ENCODE assay signal across 8 cellular contexts in the genomic region with DNA sequence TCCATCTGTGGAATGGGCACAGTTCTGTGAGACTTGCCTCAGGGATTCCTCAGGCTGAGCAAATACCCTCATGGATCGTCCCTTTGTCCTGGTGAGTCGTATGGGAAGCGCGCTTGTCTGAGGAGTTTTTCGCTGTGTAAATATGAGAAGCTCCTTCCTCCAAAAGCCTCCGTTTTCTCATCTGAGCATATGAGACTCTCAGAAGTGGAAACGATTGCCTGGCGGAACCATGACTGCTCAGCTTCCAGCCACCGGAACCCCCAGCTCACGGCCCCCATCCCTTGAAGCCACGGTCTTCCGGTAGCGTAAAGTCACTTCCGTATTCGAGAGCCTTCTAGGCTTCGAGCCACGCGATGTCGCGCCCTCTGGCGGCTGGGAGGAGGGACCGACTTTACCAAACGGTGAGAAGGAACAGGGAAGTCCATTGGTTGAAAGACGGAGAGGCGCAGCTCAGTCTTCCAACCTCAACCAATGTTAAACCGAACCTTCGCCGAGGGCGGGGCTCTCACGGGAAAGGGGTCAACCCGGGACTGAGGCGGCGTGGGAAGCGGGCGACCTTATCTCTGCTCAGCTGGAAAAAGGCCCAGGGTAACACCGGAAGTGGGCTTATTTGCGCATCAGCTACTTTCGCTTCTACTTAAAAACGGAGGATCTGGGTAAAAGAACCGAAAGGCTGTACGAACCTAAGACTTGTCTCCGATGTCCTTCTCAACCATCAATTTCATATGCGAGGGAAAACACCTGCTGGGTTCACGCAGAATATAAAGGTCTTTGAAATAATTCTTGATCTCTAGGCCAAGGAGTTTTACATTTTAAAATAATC. TPM values are rescaled to one million over a fixed set of nuclear protein-coding genes. Genes with fewer than 3 reads are reported as not detected.
DNase-seq lines count a peak whose midpoint lies in the region; ATAC-seq and TF ChIP-seq lines count a peak whose summit lies in the region.

No MANE protein-coding gene starts in this region.

- TF ChIP-seq POLR2A in right lobe of liver (IDR thresholded peaks at IDR 0.05), result peak; percentile 69

- 0% methylated on average over 37 of the region's 44 CpGs for WGBS in right lobe of liver (ENCODE audit: insufficient coverage, low coverage, low lambda C conversion rate, missing lambda C conversion rate)

- intact Hi-C loops in CD4-positive, alpha-beta memory T cell (cut with micrococcal nuclease), result loop anchor here (1.0 to 5.0 kb wide), 8 partner anchors 28 to 475 kb away; partner anchors contain the start of genes AZIN2, RBBP4, S100PBP and YARS1
- intact Hi-C loops in activated CD4-positive, alpha-beta memory T cell treated with anti-CD3 and anti-CD28 coated beads for 36 hours (cut with micrococcal nuclease), result loop anchor here (1.0 to 5.0 kb wide), 8 partner anchors 28 to 330 kb away; partner anchors contain the start of genes AZIN2, S100PBP and YARS1
- intact Hi-C loops in dorsolateral prefrontal cortex (cut with DNase I) (loop anchor here (5.0 kb wide), 2 partner anchors 130 to 345 kb away; partner anchors contain the start of genes ZSCAN20 (in 2 of the 2) and ZNF362 (in 1 of the 2)), right lobe of liver (cut with DNase I) (no loop called here)

- POLR2A ChIA-PET in CD4-positive, alpha-beta memory T cell (lab: Charles Lee; ENCODE audit: partially characterized antibody), result interaction anchor here (0.6 to 3.2 kb wide), 38 partner anchors 8 to 1183 kb away, joined by 3 to 99 read pairs (median 5); partner anchors contain the start of genes AZIN2, RBBP4, RNF19B and S100PBP
- POLR2A ChIA-PET in activated CD4-positive, alpha-beta memory T cell treated with anti-CD3 and anti-CD28 coated beads for 36 hours (lab: Charles Lee), result interaction anchor here (0.9 to 2.0 kb wide), 8 partner anchors 13 to 163 kb away, joined by 3 to 14 read pairs (median 6); partner anchors contain the start of genes RNF19B and TRIM62

- H3K27ac Mint-ChIP-seq in CD4-positive, alpha-beta memory T cell, result peak overlapping the region; percentile 96 to 99 (median 98)
- peak overlapping the region; percentile 97 for H3K27ac Mint-ChIP-seq in activated CD4-positive, alpha-beta memory T cell treated with anti-CD3 and anti-CD28 coated beads for 36 hours

- ATAC-seq in GM19397 (IDR thresholded peaks at IDR 0.05; ENCODE audit: unreplicated experiment) (peak; percentile 98), HG03571 (IDR thresholded peaks at IDR 0.05; ENCODE audit: unreplicated experiment) (peak; percentile 89), right lobe of liver (peak; percentile 98 to 99 (median 99))

- CTCF ChIA-PET in CD4-positive, alpha-beta memory T cell (lab: Charles Lee; ENCODE audit: partially characterized antibody), result interaction anchor here (0.7 to 4.5 kb wide), 36 partner anchors 8 to 344 kb away, joined by 3 to 42 read pairs (median 4); partner anchors contain the start of genes AZIN2, TRIM62 and ZSCAN20
- CTCF ChIA-PET in activated CD4-positive, alpha-beta memory T cell treated with anti-CD3 and anti-CD28 coated beads for 36 hours (lab: Charles Lee), result interaction anchor here (0.6 to 2.6 kb wide), 34 partner anchors 9 to 494 kb away, joined by 3 to 25 read pairs (median 4); partner anchors contain the start of genes RBBP4, RNF19B, TRIM62 and ZBTB8OS

- no peaks in the 10 kb centered on the region for H3K27me3 Mint-ChIP-seq in CD4-positive, alpha-beta memory T cell
- no peaks in the 10 kb centered on the region for H3K27me3 Mint-ChIP-seq in activated CD4-positive, alpha-beta memory T cell treated with anti-CD3 and anti-CD28 coated beads for 36 hours

- H3K9me3 ChIP-seq in CD4-positive, alpha-beta memory T cell (ENCODE audit: control insufficient read depth in 1 of 2, low read length in 2 of 2), result no peaks in the 10 kb centered on the region
- no peaks in the 10 kb centered on the region for H3K9me3 ChIP-seq in right lobe of liver

- peaks cover 32 to 58% (median 44%) of the 10 kb centered on the region in 4 donors for H3K4me1 Mint-ChIP-seq in CD4-positive, alpha-beta memory T cell
- peaks cover 42% of the 10 kb centered on the region for H3K4me1 Mint-ChIP-seq in activated CD4-positive, alpha-beta memory T cell treated with anti-CD3 and anti-CD28 coated beads for 36 hours (ENCODE audit: low read depth)

- TF ChIP-seq CTCF in dorsolateral prefrontal cortex (IDR thresholded peaks at IDR 0.05 in 54 of 56, conservative IDR thresholded peaks at IDR 0.05 in 2 of 56; ENCODE audit: low read depth in 1 of 56, partially characterized antibody in 56 of 56) (peak; percentile 88 to 99 (median 96)), right lobe of liver (IDR thresholded peaks at IDR 0.05) (peak; percentile 90 to 99 (median 98))

- peaks cover 34% of the 10 kb centered on the region for H3K4me1 ChIP-seq in CD4-positive, alpha-beta memory T cell (ENCODE audit: insufficient read depth, low read length)
- H3K4me1 ChIP-seq in right lobe of liver, result peaks cover 0 to 15% (median 0%) of the 10 kb centered on the region in 4 donors

- peaks cover 0 to 2% (median 0%) of the 10 kb centered on the region in 8 donors for H3K9me3 Mint-ChIP-seq in CD4-positive, alpha-beta memory T cell
- H3K9me3 Mint-ChIP-seq in activated CD4-positive, alpha-beta memory T cell treated with anti-CD3 and anti-CD28 coated beads for 36 hours, result no peaks in the 10 kb centered on the region

- H3K4me3 ChIP-seq in CD4-positive, alpha-beta memory T cell (ENCODE audit: low read length in 2 of 2), result peak overlapping the region; percentile 83 to 92
- H3K4me3 ChIP-seq in dorsolateral prefrontal cortex (peak overlapping the region; percentile 57 to 96 (median 80)), right lobe of liver (peak overlapping the region; percentile 63 to 79 (median 74))

- no peaks in the 10 kb centered on the region for H3K36me3 ChIP-seq in CD4-positive, alpha-beta memory T cell (ENCODE audit: insufficient read depth, low read length)
- H3K36me3 ChIP-seq in right lobe of liver, result no peaks in the 10 kb centered on the region

- peak overlapping the region; percentile 92 to 97 (median 95) for H3K4me3 Mint-ChIP-seq in CD4-positive, alpha-beta memory T cell
- H3K4me3 Mint-ChIP-seq in activated CD4-positive, alpha-beta memory T cell treated with anti-CD3 and anti-CD28 coated beads for 36 hours, result peak overlapping the region; percentile 93

- DNase-seq in CD4-positive, alpha-beta memory T cell, result peak; percentile 98 to 100 (median 99)
- DNase-seq in NCI-H774 (lab: John Stamatoyannopoulos, UW), result peak; percentile 99
- DNase-seq in activated CD4-positive, alpha-beta memory T cell treated with anti-CD3 and anti-CD28 coated beads for 36 hours, result peak; percentile 100
- peak; percentile 92 to 98 (median 97) for DNase-seq in dorsolateral prefrontal cortex
- peak; percentile 99 for DNase-seq in right lobe of liver
- peak; percentile 95 to 99 for DNase-seq in stimulated activated CD4-positive, alpha-beta T cell treated with anti-CD3 and anti-CD28 coated beads, Interleukin-4, amount 100 ng/mL, for 4 hours

- peak overlapping the region; percentile 84 for H3K27ac ChIP-seq in CD4-positive, alpha-beta memory T cell (ENCODE audit: low read depth, low read length)
- H3K27ac ChIP-seq in dorsolateral prefrontal cortex, result peak overlapping the region; percentile 71 to 97 (median 90)
- H3K27ac ChIP-seq in right lobe of liver, result peak overlapping the region; percentile 69 to 88 (median 80)

- H3K36me3 Mint-ChIP-seq in CD4-positive, alpha-beta memory T cell, result peaks cover 6 to 16% of the 10 kb centered on the region in 2 donors
- H3K36me3 Mint-ChIP-seq in activated CD4-positive, alpha-beta memory T cell treated with anti-CD3 and anti-CD28 coated beads for 36 hours, result peaks cover 14% of the 10 kb centered on the region

- H3K27me3 ChIP-seq in CD4-positive, alpha-beta memory T cell (ENCODE audit: insufficient read depth, low read length), result no peaks in the 10 kb centered on the region
- no peaks in the 10 kb centered on the region for H3K27me3 ChIP-seq in dorsolateral prefrontal cortex
- H3K27me3 ChIP-seq in right lobe of liver, result no peaks in the 10 kb centered on the region

RNA-seq across cellular contexts. Expression of gene AZIN2, which starts 46.3 kb away (rescaled TPM):
- 1 to 10 TPM; 6.9 to 8.0 TPM for total RNA-seq in CD4-positive, alpha-beta memory T cell
- polyA plus RNA-seq in CD4-positive, alpha-beta memory T cell, result 1 to 10 TPM; 5.4 to 6.7 TPM
- total RNA-seq in activated CD4-positive, alpha-beta memory T cell treated with anti-CD3 and anti-CD28 coated beads for 36 hours, result 1 to 10 TPM; 2.5 to 2.9 TPM
- total RNA-seq in dorsolateral prefrontal cortex (10 to 100 TPM; 22.5 to 68.9 (median 42.9) TPM), right lobe of liver (1 to 10 TPM in 2 of 6 experiments, under 1 TPM in 4; 0.62 to 1.2 (median 0.85) TPM)

RNA-seq across cellular contexts. Expression of gene TRIM62, which starts 54.6 kb away (rescaled TPM):
- total RNA-seq in CD4-positive, alpha-beta memory T cell, result 10 to 100 TPM; 20.0 to 26.2 TPM
- 1 to 10 TPM; 7.2 to 7.6 TPM for polyA plus RNA-seq in CD4-positive, alpha-beta memory T cell
- 1 to 10 TPM; 3.6 to 3.9 TPM for total RNA-seq in activated CD4-positive, alpha-beta memory T cell treated with anti-CD3 and anti-CD28 coated beads for 36 hours
- total RNA-seq in dorsolateral prefrontal cortex (10 to 100 TPM in 104 of 120 experiments, 1 to 10 TPM in 16; 6.7 to 37.6 (median 13.9) TPM), right lobe of liver (1 to 10 TPM; 1.1 to 2.4 (median 1.7) TPM)

Comparison
In these comparisons a context has a peak if more than half of its experiments do, and no peak if none do; other contexts are left out.
1. Peak in every context shown above with its lines: DNase-seq, ATAC-seq, H3K4me3 ChIP-seq and H3K27ac ChIP-seq.
2. intact Hi-C loops: an anchor here in CD4-positive, alpha-beta memory T cell (1.0 to 5.0 kb wide), activated CD4-positive, alpha-beta memory T cell treated with anti-CD3 and anti-CD28 coated beads for 36 hours (1.0 to 5.0 kb wide) and dorsolateral prefrontal cortex (5.0 kb wide); none called in right lobe of liver.